1 cellular context compared by ENCODE assay signal in genomic region chr12:114690267-114691135, GRCh38.
TF ChIP-seq lines count a peak whose summit lies in the region.

No MANE protein-coding gene starts in this region.

TF ChIP-seq in IMR-90, 13 proteins besides CTCF, POLR2A, EP300 and RAD21:
- TF ChIP-seq ELK1 (IDR thresholded peaks at IDR 0.05; ENCODE audit: borderline replicate concordance, low read depth, low read length) (no peak), FOS (IDR thresholded peaks at IDR 0.05; ENCODE audit: low read depth, low read length) (no peak), SMC3 (IDR thresholded peaks at IDR 0.05; ENCODE audit: low read depth, low read length) (no peak), BHLHE40 (IDR thresholded peaks at IDR 0.05; ENCODE audit: low read depth, low read length) (no peak), USF2 (IDR thresholded peaks at IDR 0.05; ENCODE audit: low read depth, low read length) (no peak), RFX5 (IDR thresholded peaks at IDR 0.05; ENCODE audit: low read depth, low read length) (no peak), RCOR1 (IDR thresholded peaks at IDR 0.05; ENCODE audit: insufficient replicate concordance, low read length) (no peak), MAZ (IDR thresholded peaks at IDR 0.05; ENCODE audit: borderline replicate concordance, low read depth, low read length) (no peak), CEBPB (IDR thresholded peaks at IDR 0.05; ENCODE audit: low read depth, low read length) (no peak), MAFK (IDR thresholded peaks at IDR 0.05; ENCODE audit: low read depth, low read length) (no peak), MXI1 (IDR thresholded peaks at IDR 0.05; ENCODE audit: borderline replicate concordance, low read depth, low read length) (no peak), NFE2L2 (IDR thresholded peaks at IDR 0.05; ENCODE audit: low read depth, low read length) (no peak), CHD1 (IDR thresholded peaks at IDR 0.05; ENCODE audit: low read depth, low read length) (no peak)
